Comparison of ENCODE assay signal across 24 cellular contexts in genomic region chr12:18828483-18828882, GRCh38.
"Had no signal": no experiment of that assay in that cellular context is flagged by ENCODE, and none has a peak within 500 bp of the region (broad histone marks: within the 10 kb centered on the region; RNA-seq: fewer than 3 reads in every experiment).

No MANE protein-coding gene starts in this region.

- FAIRE-seq: colon, endothelial cell of umbilical vein, frontal cortex, kidney had no signal

- H3K4me1 ChIP-seq: esophagus muscularis mucosa, foreskin keratinocyte, gastroesophageal sphincter, heart left ventricle, left lung, lower lobe of right lung had no signal

- DNase-seq: dermis blood vessel endothelial cell; effector CD8-positive, alpha-beta T cell; effector memory CD8-positive, alpha-beta T cell; erythroblast; foreskin keratinocyte; heart left ventricle; hypothalamus; immature natural killer cell; islet precursor cell; kidney; kidney glomerular epithelial cell; left lung; left ventricle myocardium superior; lower lobe of right lung; mesenchymal stem cell; naive thymus-derived CD4-positive, alpha-beta T cell had no signal

- H3K36me3 ChIP-seq: esophagus muscularis mucosa, gastroesophageal sphincter, heart left ventricle, left lung, lower lobe of right lung had no signal

- H3K4me3 ChIP-seq: coronary artery, esophagus muscularis mucosa, gastroesophageal sphincter, heart left ventricle, hepatocyte, left lung, lower lobe of right lung had no signal

- H3K27ac ChIP-seq: coronary artery, epithelial cell of prostate, esophagus muscularis mucosa, foreskin keratinocyte, gastroesophageal sphincter, heart left ventricle, hepatocyte, left lung, lower lobe of right lung had no signal

- ATAC-seq: effector memory CD8-positive, alpha-beta T cell; foreskin keratinocyte; gastroesophageal sphincter; heart left ventricle; left lung; left ventricle myocardium superior; lower lobe of right lung; naive thymus-derived CD4-positive, alpha-beta T cell had no signal

- H3K27me3 ChIP-seq: esophagus muscularis mucosa, foreskin keratinocyte, gastroesophageal sphincter, heart left ventricle, hepatocyte, left lung had no signal
